Comparison of ENCODE assay signal across 9 cellular contexts in genomic region chr17:7438050-7438614, GRCh38. TPM values are rescaled to one million over a fixed set of nuclear protein-coding genes. Genes with fewer than 3 reads are reported as not detected.
DNase-seq lines count a peak whose midpoint lies in the region; ATAC-seq and TF ChIP-seq lines count a peak whose summit lies in the region.
"Had no signal": no experiment of that assay in that cellular context is flagged by ENCODE, and none has a peak within 500 bp of the region (broad histone marks: within the 10 kb centered on the region; RNA-seq: fewer than 3 reads in every experiment).

No MANE protein-coding gene starts in this region.

- H3K36me3 ChIP-seq in HUES48 (ENCODE audit: control insufficient read depth, insufficient read depth, low read length) (no peaks in the 10 kb centered on the region), SJCRH30 (no peaks in the 10 kb centered on the region)

- CTCF ChIA-PET in activated CD8-positive, alpha-beta T cell treated with anti-CD3 and anti-CD28 coated beads for 36 hours (lab: Charles Lee) = interaction anchor here (0.7 to 4.4 kb wide), 5 partner anchors 16 to 123 kb away, joined by 3 to 68 read pairs (median 48); partner anchors contain the start of genes PLSCR3, SLC35G6, TMEM95 and ZBTB4

- POLR2A ChIA-PET in activated CD8-positive, alpha-beta T cell treated with anti-CD3 and anti-CD28 coated beads for 36 hours (lab: Charles Lee) = interaction anchor here (0.5 to 8.8 kb wide), 6 partner anchors 16 to 249 kb away, joined by 3 to 83 read pairs (median 29); partner anchors contain the start of genes POLR2A, SLC35G6, TP53 and ZBTB4

- H3K9me3 Mint-ChIP-seq in activated CD8-positive, alpha-beta T cell treated with anti-CD3 and anti-CD28 coated beads for 36 hours = no peaks in the 10 kb centered on the region
- no peaks in the 10 kb centered on the region for H3K9me3 Mint-ChIP-seq in endothelial cell (ENCODE audit: unreplicated experiment)

- H3K9ac ChIP-seq in HUES48 (ENCODE audit: low read depth, low read length) = no peak overlapping the region

- H3K27ac ChIP-seq in HUES48 (ENCODE audit: low read depth, low read length) (no peak overlapping the region), SJCRH30 (no peak overlapping the region)

- DNase-seq in activated CD8-positive, alpha-beta T cell treated with anti-CD3 and anti-CD28 coated beads for 36 hours = peak; percentile 72
- DNase-seq in endothelial cell (ENCODE audit: low spot score) = peak; percentile 68
- peak in 5 of 6 experiments; percentile 41 to 62 (median 50) for DNase-seq in stimulated activated naive CD4-positive, alpha-beta T cell (lab: John Stamatoyannopoulos, UW)
- no peak for DNase-seq in NCI-H2171 (lab: John Stamatoyannopoulos, UW)
- DNase-seq in SJCRH30 = no peak

- peak overlapping the region; percentile 94 for H3K4me3 Mint-ChIP-seq in activated CD8-positive, alpha-beta T cell treated with anti-CD3 and anti-CD28 coated beads for 36 hours
- peak overlapping the region; percentile 89 for H3K4me3 Mint-ChIP-seq in endothelial cell (ENCODE audit: unreplicated experiment)

- ATAC-seq in activated CD8-positive, alpha-beta T cell treated with anti-CD3 and anti-CD28 coated beads for 36 hours = no peak
- ATAC-seq in GM18498 (IDR thresholded peaks at IDR 0.05; ENCODE audit: unreplicated experiment) = no peak

- H3K4me1 ChIP-seq in HUES48 (ENCODE audit: control insufficient read depth, insufficient read depth, low read length) (peaks cover 26% of the 10 kb centered on the region), mononuclear cell (ENCODE audit: insufficient read depth, low read length) (peaks cover 55% of the 10 kb centered on the region), SJCRH30 (peaks cover 3% of the 10 kb centered on the region; the same call in 1 of the 2 replicates)

- H3K27me3 ChIP-seq in HUES48 (ENCODE audit: control insufficient read depth, insufficient read depth, low read length) (peaks cover 24% of the 10 kb centered on the region), mononuclear cell (ENCODE audit: insufficient read depth, low read length) (peaks cover 38% of the 10 kb centered on the region), SJCRH30 (no peaks in the 10 kb centered on the region)

- intact Hi-C loops in activated CD8-positive, alpha-beta T cell treated with anti-CD3 and anti-CD28 coated beads for 36 hours (cut with micrococcal nuclease) = loop anchor here (5.0 kb wide), 3 partner anchors 44 to 124 kb away; partner anchors contain the start of genes KCTD11, POLR2A, SENP3 and SLC35G6

- H3K9me3 ChIP-seq in HUES48 (ENCODE audit: control insufficient read depth, insufficient read depth, low read length) = no peaks in the 10 kb centered on the region
- no peaks in the 10 kb centered on the region for H3K9me3 ChIP-seq in mononuclear cell (ENCODE audit: low read depth, low read length)
- H3K9me3 ChIP-seq in SJCRH30 (replicated peaks) = no peaks in the 10 kb centered on the region

- no peak for TF ChIP-seq CTCF in activated CD8-positive, alpha-beta T cell treated with anti-CD3 and anti-CD28 coated beads for 36 hours (IDR thresholded peaks at IDR 0.05)
- TF ChIP-seq CTCF in endothelial cell (IDR thresholded peaks at IDR 0.05; ENCODE audit: unreplicated experiment) = no peak

- H3K4me1 Mint-ChIP-seq in activated CD8-positive, alpha-beta T cell treated with anti-CD3 and anti-CD28 coated beads for 36 hours (ENCODE audit: low read depth) = peaks cover 31% of the 10 kb centered on the region
- peaks cover 36% of the 10 kb centered on the region for H3K4me1 Mint-ChIP-seq in endothelial cell (ENCODE audit: unreplicated experiment)

- H3K36me3 Mint-ChIP-seq in activated CD8-positive, alpha-beta T cell treated with anti-CD3 and anti-CD28 coated beads for 36 hours (ENCODE audit: low read depth) = peaks cover 21% of the 10 kb centered on the region
- no peaks in the 10 kb centered on the region for H3K36me3 Mint-ChIP-seq in endothelial cell (ENCODE audit: low read depth, unreplicated experiment)

- H3K4me3 ChIP-seq in HUES48 (ENCODE audit: low read depth, low read length) (peak overlapping the region; percentile 92), mononuclear cell (ENCODE audit: low read length) (peak overlapping the region; percentile 9), SJCRH30 (no peak overlapping the region)

- H3K27me3 Mint-ChIP-seq in activated CD8-positive, alpha-beta T cell treated with anti-CD3 and anti-CD28 coated beads for 36 hours = peaks cover 35% of the 10 kb centered on the region
- peaks cover 27% of the 10 kb centered on the region for H3K27me3 Mint-ChIP-seq in endothelial cell (ENCODE audit: unreplicated experiment)

- peak overlapping the region; percentile 7 for H3K27ac Mint-ChIP-seq in activated CD8-positive, alpha-beta T cell treated with anti-CD3 and anti-CD28 coated beads for 36 hours
- H3K27ac Mint-ChIP-seq in endothelial cell (ENCODE audit: unreplicated experiment) = peak overlapping the region; percentile 55

RNA-seq across cellular contexts. Expression of gene FGF11, which starts 1.2 kb away (rescaled TPM):
- total RNA-seq in activated CD8-positive, alpha-beta T cell treated with anti-CD3 and anti-CD28 coated beads for 36 hours = 10 to 100 TPM; 16.5 to 16.6 TPM
- total RNA-seq in endothelial cell (ENCODE audit: unreplicated experiment) (19.7 TPM), mononuclear cell (0.21 TPM)
- 4.0 and 5.0 TPM in 2 replicates for total RNA-seq in SJCRH30 (2014; rRNA removed; shearing (Covaris generic))

RNA-seq across cellular contexts. Expression of gene TMEM102, which starts 2.9 kb away (rescaled TPM):
- total RNA-seq in activated CD8-positive, alpha-beta T cell treated with anti-CD3 and anti-CD28 coated beads for 36 hours = 10 to 100 TPM; 12.5 to 14.2 TPM
- total RNA-seq in endothelial cell (ENCODE audit: unreplicated experiment) (6.1 TPM), mononuclear cell (4.6 TPM)
- total RNA-seq in SJCRH30 (2014; rRNA removed; shearing (Covaris generic)) = 0.10 and 0.53 TPM in 2 replicates

RNA-seq across cellular contexts. Expression of gene CHRNB1, which starts 6.7 kb away (rescaled TPM):
- 10 to 100 TPM; 11.5 to 11.7 TPM for total RNA-seq in activated CD8-positive, alpha-beta T cell treated with anti-CD3 and anti-CD28 coated beads for 36 hours
- total RNA-seq in endothelial cell (ENCODE audit: unreplicated experiment) (11.8 TPM), mononuclear cell (3.3 TPM)
- 33.3 and 36.9 TPM in 2 replicates for total RNA-seq in SJCRH30 (2014; rRNA removed; shearing (Covaris generic))

RNA-seq across cellular contexts. Expression of gene SPEM3, which starts 9.5 kb away (rescaled TPM):
- total RNA-seq in activated CD8-positive, alpha-beta T cell treated with anti-CD3 and anti-CD28 coated beads for 36 hours = not detected
- total RNA-seq in endothelial cell (ENCODE audit: unreplicated experiment) (not detected), mononuclear cell (under 0.01 TPM)
- not detected in 2 replicates for total RNA-seq in SJCRH30 (2014; rRNA removed; shearing (Covaris generic))
- total RNA-seq: M059J had no signal

RNA-seq across cellular contexts. Expression of gene SPEM2, which starts 12.7 kb away (rescaled TPM):
- total RNA-seq in activated CD8-positive, alpha-beta T cell treated with anti-CD3 and anti-CD28 coated beads for 36 hours = not detected
- total RNA-seq in endothelial cell (ENCODE audit: unreplicated experiment) = 0.15 TPM
- total RNA-seq in mononuclear cell = not detected
- total RNA-seq in SJCRH30 (2014; rRNA removed; shearing (Covaris generic)) = not detected in 2 replicates
- total RNA-seq: M059J had no signal

Comparison
In these comparisons a context has a peak if more than half of its experiments do, and no peak if none do; other contexts are left out.
1. DNase-seq: peak in activated CD8-positive, alpha-beta T cell treated with anti-CD3 and anti-CD28 coated beads for 36 hours (single experiment), endothelial cell (single experiment) and stimulated activated naive CD4-positive, alpha-beta T cell (5 of 6); none in NCI-H2171 (single experiment) and SJCRH30 (0 of 2).